In genomic region chrX:68114573-68115199, GRCh38 we compare ENCODE assay signal across 9 cellular contexts.
DNase-seq lines count a peak whose midpoint lies in the region; ATAC-seq, FAIRE-seq and TF ChIP-seq lines count a peak whose summit lies in the region.
"Had no signal": no experiment of that assay in that cellular context is flagged by ENCODE, and none has a peak within 500 bp of the region (broad histone marks: within the 10 kb centered on the region; RNA-seq: fewer than 3 reads in every experiment).

No MANE protein-coding gene starts in this region.

- TF ChIP-seq POLR2A in H54 (IDR thresholded peaks at IDR 0.05; ENCODE audit: low read depth, low read length) = no peak

- DNase-seq in H54 (ENCODE audit: insufficient read length, low spot score) = peak; percentile 6
- DNase-seq in NOMO-1 treated with DMSO at 0.1 percent for 48 hours (lab: John Stamatoyannopoulos, UW; ENCODE audit: unreplicated experiment) = peak; percentile 86
- peak; percentile 42 for DNase-seq in cerebellar cortex (ENCODE audit: low spot score)
- DNase-seq in renal cortical epithelial cell (ENCODE audit: low read depth) = peak; percentile 43
- DNase-seq in activated naive CD4-positive, alpha-beta T cell treated with anti-CD3 and anti-CD28 coated beads, Interleukin-2, amount 50 U/mL, for 16 hours = no peak
- no peak for DNase-seq in GM20000 (ENCODE audit: low spot score)
- DNase-seq: activated CD8-positive, alpha-beta memory T cell treated with anti-CD3 and anti-CD28 coated beads for 24 hours; upper lobe of right lung had no signal

- no peak for FAIRE-seq in H54 (lab: Jason Lieb, UNC)

- ATAC-seq in GM18498 (IDR thresholded peaks at IDR 0.05; ENCODE audit: unreplicated experiment) = no peak
- ATAC-seq: upper lobe of right lung had no signal

- no peak for TF ChIP-seq CTCF in GM20000 (IDR thresholded peaks at IDR 0.05; ENCODE audit: extremely low read depth, missing control alignments)

Comparison
In these comparisons a context has a peak if more than half of its experiments do, and no peak if none do; other contexts are left out.
1. DNase-seq: peak in H54 (single experiment), NOMO-1 treated with DMSO at 0.1 percent for 48 hours (single experiment), cerebellar cortex (single experiment) and renal cortical epithelial cell (single experiment); none in activated naive CD4-positive, alpha-beta T cell treated with anti-CD3 and anti-CD28 coated beads, Interleukin-2, amount 50 U/mL, for 16 hours (single experiment) and GM20000 (single experiment).